32 cellular contexts compared by ENCODE assay signal in the genomic region with DNA sequence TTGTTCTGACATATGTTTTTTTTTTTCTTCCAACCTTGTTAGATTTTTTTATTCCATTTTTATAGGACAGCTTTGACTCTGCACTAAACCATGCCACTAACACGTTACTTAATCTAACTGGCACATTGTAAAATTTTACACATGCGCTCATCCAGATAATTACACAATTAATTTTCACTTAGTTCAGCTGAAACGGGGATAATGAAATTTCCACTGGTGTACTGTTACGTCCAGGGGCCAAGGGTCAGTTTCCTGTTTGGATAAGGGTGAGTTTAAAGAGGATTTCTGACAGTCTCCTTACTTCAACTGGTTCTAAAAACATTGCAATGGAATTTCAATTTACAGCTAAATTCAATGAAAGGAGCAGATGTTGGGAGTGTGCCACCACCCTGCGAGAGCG.
DNase-seq lines count a peak whose midpoint lies in the region; FAIRE-seq and TF ChIP-seq lines count a peak whose summit lies in the region.
"Had no signal": no experiment of that assay in that cellular context is flagged by ENCODE, and none has a peak within 500 bp of the region (broad histone marks: within the 10 kb centered on the region; RNA-seq: fewer than 3 reads in every experiment).

No MANE protein-coding gene starts in this region.

- H3K9ac ChIP-seq in endothelial cell of umbilical vein (replicated peaks; ENCODE audit: extremely low read depth, insufficient read depth, low read length) = no peak overlapping the region

- H3K4me1 ChIP-seq in endothelial cell of umbilical vein (ENCODE audit: control insufficient read depth, extremely low read depth, insufficient read depth, low read length) (peaks cover 6% of the 10 kb centered on the region), stomach (no peaks in the 10 kb centered on the region)

- peak overlapping the region; percentile 62 for H3K4me3 Mint-ChIP-seq in nephron progenitor cell
- H3K4me3 Mint-ChIP-seq: activated naive CD4-positive, alpha-beta T cell treated with anti-CD3 and anti-CD28 coated beads, Interleukin-2, amount 50 U/mL, for 24 hours; activated T-cell treated with anti-CD3 and anti-CD28 coated beads, Interleukin-2, amount 50 U/mL, for 72 hours; CD8-positive, alpha-beta memory T cell had no signal

- H3K4me2 ChIP-seq in endothelial cell of umbilical vein (ENCODE audit: insufficient read depth, low read length) = peak overlapping the region; percentile 43

- no peaks in the 10 kb centered on the region for H3K9me1 ChIP-seq in endothelial cell of umbilical vein (replicated peaks; ENCODE audit: control insufficient read depth, extremely low read depth, insufficient read depth, low read length)

- H3K9me3 ChIP-seq in endothelial cell of umbilical vein (replicated peaks; ENCODE audit: control insufficient read depth, insufficient read depth, low read length) = no peaks in the 10 kb centered on the region
- no peaks in the 10 kb centered on the region for H3K9me3 ChIP-seq in stomach
- H3K9me3 ChIP-seq: tibial artery had no signal

- no peaks in the 10 kb centered on the region for H3K9me3 Mint-ChIP-seq in nephron progenitor cell
- H3K9me3 Mint-ChIP-seq: activated naive CD4-positive, alpha-beta T cell treated with anti-CD3 and anti-CD28 coated beads, Interleukin-2, amount 50 U/mL, for 24 hours had no signal

- H3K4me3 ChIP-seq in endothelial cell of umbilical vein (replicated peaks in 1 of 3; ENCODE audit: insufficient read depth in 1 of 3, low read depth in 1 of 3, low read length in 3 of 3) (no peak overlapping the region), stomach (no peak overlapping the region)
- H3K4me3 ChIP-seq: dorsolateral prefrontal cortex, tibial artery had no signal

- no peaks in the 10 kb centered on the region for H3K79me2 ChIP-seq in endothelial cell of umbilical vein (ENCODE audit: control insufficient read depth, insufficient read depth, low read length)

- no peaks in the 10 kb centered on the region for H3K36me3 Mint-ChIP-seq in nephron progenitor cell (ENCODE audit: low read depth)
- H3K36me3 Mint-ChIP-seq: activated naive CD4-positive, alpha-beta T cell treated with anti-CD3 and anti-CD28 coated beads, Interleukin-2, amount 50 U/mL, for 24 hours; CD8-positive, alpha-beta memory T cell had no signal

- TF ChIP-seq POLR2A in endothelial cell of umbilical vein (IDR thresholded peaks at IDR 0.05; ENCODE audit: low read depth, low read length) (no peak), stomach (IDR thresholded peaks at IDR 0.05) (no peak)

- intact Hi-C loops in endothelial cell of umbilical vein (cut with micrococcal nuclease) (no loop called here), stomach (cut with DNase I; ENCODE audit: low total_unique reads) (no loop called here)

- H2AFZ ChIP-seq in endothelial cell of umbilical vein (ENCODE audit: low read depth, low read length) = peak overlapping the region; percentile 13

- CTCF ChIA-PET in endothelial cell of umbilical vein (lab: Charles Lee) = interaction anchor here (0.7 to 1.8 kb wide), 4 partner anchors 9 to 279 kb away, joined by 3 to 7 read pairs (median 4); no protein-coding TSS in a partner anchor

- FAIRE-seq in endothelial cell of umbilical vein (lab: Jason Lieb, UNC) = no peak
- FAIRE-seq: GM12892, HTR-8/SVneo, keratinocyte, TTC549 had no signal

- BruUV-seq in endothelial cell of umbilical vein (replicated peaks; lab: Mats Ljungman, UMichigan) = no TSS peak

- dilution Hi-C loops in endothelial cell of umbilical vein (cut with MboI; ENCODE audit: extremely low pct_ligation_motif_present, low sequenced_read_pairs) = no loop called here

- H3K4me1 Mint-ChIP-seq in nephron progenitor cell = peaks cover 63% of the 10 kb centered on the region
- H3K4me1 Mint-ChIP-seq: activated naive CD4-positive, alpha-beta T cell treated with anti-CD3 and anti-CD28 coated beads, Interleukin-2, amount 50 U/mL, for 24 hours; CD8-positive, alpha-beta memory T cell had no signal

- H3K36me3 ChIP-seq in endothelial cell of umbilical vein (ENCODE audit: control insufficient read depth in 2 of 2, extremely low read depth in 1 of 2, insufficient read depth in 2 of 2, low read length in 2 of 2) = no peaks in the 10 kb centered on the region
- no peaks in the 10 kb centered on the region for H3K36me3 ChIP-seq in stomach
- H3K36me3 ChIP-seq: tibial artery had no signal

- POLR2A ChIA-PET in endothelial cell of umbilical vein (lab: Charles Lee) = no interaction called here

- peak overlapping the region; percentile 62 for H3K27ac Mint-ChIP-seq in nephron progenitor cell
- H3K27ac Mint-ChIP-seq: activated naive CD4-positive, alpha-beta T cell treated with anti-CD3 and anti-CD28 coated beads, Interleukin-2, amount 50 U/mL, for 24 hours; activated T-cell treated with anti-CD3 and anti-CD28 coated beads, Interleukin-2, amount 50 U/mL, for 72 hours; CD8-positive, alpha-beta memory T cell had no signal

- TF ChIP-seq CTCF in endothelial cell of umbilical vein (IDR thresholded peaks at IDR 0.05; ENCODE audit: extremely low read depth in 1 of 2, insufficient read depth in 1 of 2, low read depth in 1 of 2, low read length in 2 of 2) (no peak), nephron progenitor cell (IDR thresholded peaks at IDR 0.05) (no peak), stomach (IDR thresholded peaks at IDR 0.05) (no peak)

- H3K27me3 ChIP-seq in endothelial cell of umbilical vein (ENCODE audit: control insufficient read depth in 2 of 2, insufficient read depth in 2 of 2, low read length in 2 of 2) = no peaks in the 10 kb centered on the region
- H3K27me3 ChIP-seq in stomach = no peaks in the 10 kb centered on the region
- H3K27me3 ChIP-seq: tibial artery had no signal

- 35 to 43% (median 38%) methylated on average over 6 of the region's 6 CpGs for WGBS in stomach, 5 donors

- H4K20me1 ChIP-seq in endothelial cell of umbilical vein (replicated peaks; ENCODE audit: control insufficient read depth, extremely low read depth, insufficient read depth, low read length) = no peaks in the 10 kb centered on the region

- peaks cover 7% of the 10 kb centered on the region for H3K27me3 Mint-ChIP-seq in nephron progenitor cell (ENCODE audit: low read depth, poor library complexity)
- H3K27me3 Mint-ChIP-seq: CD8-positive, alpha-beta memory T cell had no signal

- peak; percentile 26 for DNase-seq in NCI-H1105 treated with DMSO at 0.1 percent for 48 hours (lab: John Stamatoyannopoulos, UW)
- no peak for DNase-seq in NCI-H1105 (lab: John Stamatoyannopoulos, UW)
- DNase-seq in NCI-H146 treated with DMSO at 0.1 percent for 48 hours (lab: John Stamatoyannopoulos, UW; ENCODE audit: unreplicated experiment) = peak; percentile 85
- peak; percentile 67 for DNase-seq in endothelial cell of umbilical vein (ENCODE audit: low read depth, low spot score)
- DNase-seq in nephron progenitor cell = peak; percentile 54
- DNase-seq in medulla oblongata (ENCODE audit: extremely low spot score) = no peak
- DNase-seq in LoVo (ENCODE audit: low spot score) = no peak
- no peak for DNase-seq in stomach
- DNase-seq: 8988T; activated CD8-positive, alpha-beta memory T cell treated with anti-CD3 and anti-CD28 coated beads for 24 hours; activated T-cell treated with anti-CD3 and anti-CD28 coated beads, Interleukin-2, amount 50 U/mL, for 72 hours; anterior cingulate cortex; caudate nucleus; CD8-positive, alpha-beta memory T cell; dorsolateral prefrontal cortex; foreskin melanocyte; Karpas-422; mesendoderm; NCI-H1092 treated with DMSO at 0.1 percent for 48 hours; NCI-H524; occipital lobe; retina; SHP77; stimulated activated CD4-positive, alpha-beta T cell treated with anti-CD3 and anti-CD28 coated beads, Interleukin-4, amount 100 ng/mL, for 4 hours; stimulated activated naive CD8-positive, alpha-beta T cell treated with anti-CD3 and anti-CD28 coated beads, Interleukin-15, Interleukin-2, amounts not matched to agents 100 U/mL and 50 U/mL, for 24 hours; tibial artery had no signal

- H3K27ac ChIP-seq in endothelial cell of umbilical vein (ENCODE audit: insufficient read depth, low read depth, low read length) = no peak overlapping the region
- H3K27ac ChIP-seq in stomach = no peak overlapping the region
- H3K27ac ChIP-seq: dorsolateral prefrontal cortex, epithelial cell of prostate, tibial artery had no signal

- TF ChIP-seq EP300 in stomach (IDR thresholded peaks at IDR 0.05) = no peak

TF ChIP-seq in endothelial cell of umbilical vein, 7 proteins besides CTCF, POLR2A, EP300 and RAD21:
- TF ChIP-seq EZH2 (IDR thresholded peaks at IDR 0.05; ENCODE audit: borderline replicate concordance, low read depth, low read length, severe bottlenecking) (no peak), JUN (IDR thresholded peaks at IDR 0.05; ENCODE audit: borderline replicate concordance, insufficient read depth, insufficient read length, low read depth) (no peak), FOS (IDR thresholded peaks at IDR 0.05; ENCODE audit: borderline replicate concordance, insufficient read depth, low read length) (no peak), MYC (IDR thresholded peaks at IDR 0.05; ENCODE audit: low read depth, low read length) (no peak), GATA2 (IDR thresholded peaks at IDR 0.05; ENCODE audit: insufficient read depth, insufficient read length, low read depth, low read length) (no peak), POLR2AphosphoS5 (IDR thresholded peaks at IDR 0.05; ENCODE audit: insufficient read depth, low read depth, low read length) (no peak)
- TF ChIP-seq, protein P1, sequence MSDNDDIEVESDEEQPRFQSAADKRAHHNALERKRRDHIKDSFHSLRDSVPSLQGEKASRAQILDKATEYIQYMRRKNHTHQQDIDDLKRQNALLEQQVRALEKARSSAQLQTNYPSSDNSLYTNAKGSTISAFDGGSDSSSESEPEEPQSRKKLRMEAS (IDR thresholded peaks at IDR 0.05; ENCODE audit: insufficient read depth, insufficient read length) = no peak
TF ChIP-seq in endothelial cell of umbilical vein: peak in this region for 0.

Comparison
In these comparisons a context has a peak if more than half of its experiments do, and no peak if none do; other contexts are left out.
1. DNase-seq: peak in NCI-H1105 treated with DMSO at 0.1 percent for 48 hours (single experiment), NCI-H146 treated with DMSO at 0.1 percent for 48 hours (single experiment), endothelial cell of umbilical vein (single experiment) and nephron progenitor cell (single experiment); none in NCI-H1105 (single experiment), medulla oblongata (single experiment), LoVo (single experiment) and stomach (single experiment).